Comparison of ENCODE assay signal across 1 cellular context in the genomic region with DNA sequence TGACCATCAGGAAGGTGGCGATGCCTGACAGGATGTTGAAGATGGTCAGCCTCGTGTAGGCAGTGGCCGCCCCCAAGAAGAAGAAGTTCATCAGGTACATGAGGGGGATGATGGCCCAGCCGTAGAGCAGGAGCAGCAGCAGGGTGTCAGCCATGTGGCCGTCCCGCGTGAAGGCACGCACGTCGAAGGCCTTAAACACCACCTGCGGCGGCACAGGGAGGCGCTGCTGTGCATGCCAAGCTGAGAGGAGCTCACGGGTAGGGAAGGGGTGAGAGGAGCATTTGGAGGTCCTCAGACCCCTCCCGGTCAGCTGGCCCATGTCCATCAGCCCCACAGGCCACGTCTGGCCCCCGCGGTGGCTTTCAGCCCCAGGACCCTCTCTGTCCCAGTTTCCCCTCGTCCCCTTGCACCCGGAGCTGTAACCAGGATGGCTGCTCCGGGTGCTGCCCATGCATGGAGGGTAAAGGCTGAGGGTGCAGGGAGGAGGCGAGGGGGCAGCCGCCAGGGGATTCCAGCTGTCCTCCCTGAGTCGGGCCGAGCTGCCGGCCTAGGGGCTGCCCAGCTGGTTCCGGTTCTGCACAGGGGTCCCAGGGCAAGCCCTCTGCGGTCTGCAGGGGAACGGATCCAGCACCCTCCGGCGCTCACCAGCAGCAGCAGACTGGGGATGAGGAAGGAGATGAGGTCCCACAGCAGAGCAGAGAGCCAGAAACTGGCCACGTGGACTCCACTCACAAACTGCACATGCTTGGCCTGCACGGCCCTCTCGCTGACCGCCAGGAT.
TF ChIP-seq lines count a peak whose summit lies in the region.

No MANE protein-coding gene starts in this region.

TF ChIP-seq in GM23338, 12 proteins besides CTCF, POLR2A, EP300 and RAD21 (continued from another document):
- TF ChIP-seq, protein P1, sequence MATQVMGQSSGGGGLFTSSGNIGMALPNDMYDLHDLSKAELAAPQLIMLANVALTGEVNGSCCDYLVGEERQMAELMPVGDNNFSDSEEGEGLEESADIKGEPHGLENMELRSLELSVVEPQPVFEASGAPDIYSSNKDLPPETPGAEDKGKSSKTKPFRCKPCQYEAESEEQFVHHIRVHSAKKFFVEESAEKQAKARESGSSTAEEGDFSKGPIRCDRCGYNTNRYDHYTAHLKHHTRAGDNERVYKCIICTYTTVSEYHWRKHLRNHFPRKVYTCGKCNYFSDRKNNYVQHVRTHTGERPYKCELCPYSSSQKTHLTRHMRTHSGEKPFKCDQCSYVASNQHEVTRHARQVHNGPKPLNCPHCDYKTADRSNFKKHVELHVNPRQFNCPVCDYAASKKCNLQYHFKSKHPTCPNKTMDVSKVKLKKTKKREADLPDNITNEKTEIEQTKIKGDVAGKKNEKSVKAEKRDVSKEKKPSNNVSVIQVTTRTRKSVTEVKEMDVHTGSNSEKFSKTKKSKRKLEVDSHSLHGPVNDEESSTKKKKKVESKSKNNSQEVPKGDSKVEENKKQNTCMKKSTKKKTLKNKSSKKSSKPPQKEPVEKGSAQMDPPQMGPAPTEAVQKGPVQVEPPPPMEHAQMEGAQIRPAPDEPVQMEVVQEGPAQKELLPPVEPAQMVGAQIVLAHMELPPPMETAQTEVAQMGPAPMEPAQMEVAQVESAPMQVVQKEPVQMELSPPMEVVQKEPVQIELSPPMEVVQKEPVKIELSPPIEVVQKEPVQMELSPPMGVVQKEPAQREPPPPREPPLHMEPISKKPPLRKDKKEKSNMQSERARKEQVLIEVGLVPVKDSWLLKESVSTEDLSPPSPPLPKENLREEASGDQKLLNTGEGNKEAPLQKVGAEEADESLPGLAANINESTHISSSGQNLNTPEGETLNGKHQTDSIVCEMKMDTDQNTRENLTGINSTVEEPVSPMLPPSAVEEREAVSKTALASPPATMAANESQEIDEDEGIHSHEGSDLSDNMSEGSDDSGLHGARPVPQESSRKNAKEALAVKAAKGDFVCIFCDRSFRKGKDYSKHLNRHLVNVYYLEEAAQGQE (IDR thresholded peaks at IDR 0.05; ENCODE audit: unreplicated experiment), result no peak
- TF ChIP-seq EZH2 (IDR thresholded peaks at IDR 0.05; ENCODE audit: low read depth, unreplicated experiment) (no peak), ZNF331 (CRISPR knock-in tag; IDR thresholded peaks at IDR 0.05; ENCODE audit: low read depth) (no peak)
